ENCODE assay signal across 1 cellular context in genomic region chr5:1131726-1132125, GRCh38.
TF ChIP-seq lines count a peak whose summit lies in the region.

No MANE protein-coding gene starts in this region.

TF ChIP-seq in K562, 482 proteins besides CTCF, POLR2A, EP300 and RAD21 (continued from another document and continues in another):
- TF ChIP-seq BCL6 (CRISPR knock-in tag; IDR thresholded peaks at IDR 0.05) = 0 out of 2 replicates have a peak, but pooled peaks have one; percentile 14
- no peak for TF ChIP-seq EP400 (IDR thresholded peaks at IDR 0.05)
- TF ChIP-seq NCOA6 (IDR thresholded peaks at IDR 0.05) = no peak
- TF ChIP-seq ZBTB9 (CRISPR knock-in tag; IDR thresholded peaks at IDR 0.05) = peak; percentile 62; the same call in 1 of the 2 replicates
- TF ChIP-seq FIP1L1 (IDR thresholded peaks at IDR 0.05; ENCODE audit: low read depth, low read length, poor library complexity, severe bottlenecking) = no peak
- peak; percentile 1 for TF ChIP-seq RBBP5 (IDR thresholded peaks at IDR 0.05; ENCODE audit: borderline replicate concordance, insufficient read depth, low read length, poor library complexity, severe bottlenecking)
- TF ChIP-seq GTF2A2 (tag; IDR thresholded peaks at IDR 0.05) = peak; percentile 76
- no peak for TF ChIP-seq SNAPC5 (CRISPR knock-in tag; IDR thresholded peaks at IDR 0.05)
- no peak for TF ChIP-seq DPF2 (IDR thresholded peaks at IDR 0.05)
- TF ChIP-seq RB1 (IDR thresholded peaks at IDR 0.05; ENCODE audit: low read depth) = no peak
- peak; percentile 47; the same call in 1 of the 2 replicates for TF ChIP-seq IFI16 (CRISPR knock-in tag; IDR thresholded peaks at IDR 0.05)
- no peak for TF ChIP-seq ZNF324 (CRISPR knock-in tag; IDR thresholded peaks at IDR 0.05)
- no peak for TF ChIP-seq THRB (CRISPR knock-in tag; conservative IDR thresholded peaks at IDR 0.05)
- 0 out of 2 replicates have a peak, but pooled peaks have one; percentile 12 for TF ChIP-seq ZNF707 (CRISPR knock-in tag; conservative IDR thresholded peaks at IDR 0.05)
- peak; percentile 74; the same call in 1 of the 2 replicates for TF ChIP-seq ZBTB17 (CRISPR knock-in tag; IDR thresholded peaks at IDR 0.05)
- TF ChIP-seq ZFPM2 (CRISPR knock-in tag; IDR thresholded peaks at IDR 0.05) = peak; percentile 80; the same call in 1 of the 2 replicates
- TF ChIP-seq HDAC8 (tag; IDR thresholded peaks at IDR 0.05) = peak; percentile 95
- 0 out of 2 replicates have a peak, but pooled peaks have one; percentile 71 for TF ChIP-seq ZNF395 (CRISPR knock-in tag; IDR thresholded peaks at IDR 0.05)
- TF ChIP-seq ZC3H11A (IDR thresholded peaks at IDR 0.05; ENCODE audit: low read depth, low read length) = no peak
- peak; percentile 46; the same call in 1 of the 2 replicates for TF ChIP-seq TEAD2 (tag; IDR thresholded peaks at IDR 0.05)
- peak; percentile 61; the same call in 1 of the 2 replicates for TF ChIP-seq GTF2E2 (tag; IDR thresholded peaks at IDR 0.05)
- no peak for TF ChIP-seq DNMT1 (IDR thresholded peaks at IDR 0.05)
- TF ChIP-seq ZNF146 (CRISPR knock-in tag; IDR thresholded peaks at IDR 0.05; ENCODE audit: unreplicated experiment) = no peak
- peak; percentile 76 for TF ChIP-seq ETS2 (tag; IDR thresholded peaks at IDR 0.05; ENCODE audit: borderline replicate concordance, poor library complexity, severe bottlenecking)
- peak; percentile 65; the same call in 1 of the 2 replicates for TF ChIP-seq ZBTB34 (CRISPR knock-in tag; IDR thresholded peaks at IDR 0.05)
- TF ChIP-seq STAT6 (CRISPR knock-in tag; IDR thresholded peaks at IDR 0.05) = no peak
- TF ChIP-seq ZNF398 (CRISPR knock-in tag; IDR thresholded peaks at IDR 0.05) = peak; percentile 46; the same call in 1 of the 2 replicates
- TF ChIP-seq IRF2 (CRISPR knock-in tag; IDR thresholded peaks at IDR 0.05) = no peak
- TF ChIP-seq ZNF311 (CRISPR knock-in tag; IDR thresholded peaks at IDR 0.05) = peak; percentile 95
- TF ChIP-seq ZBTB8A (IDR thresholded peaks at IDR 0.05; ENCODE audit: partially characterized antibody) = no peak
- no peak for TF ChIP-seq MAZ (CRISPR knock-in tag; conservative IDR thresholded peaks at IDR 0.05 in 1 of 2, IDR thresholded peaks at IDR 0.05 in 1 of 2)
- TF ChIP-seq ILK (tag; IDR thresholded peaks at IDR 0.05; ENCODE audit: borderline replicate concordance, low read depth) = no peak
- no peak for TF ChIP-seq DACH1 (IDR thresholded peaks at IDR 0.05; ENCODE audit: partially characterized antibody)
- no peak for TF ChIP-seq ARNT (IDR thresholded peaks at IDR 0.05)
- TF ChIP-seq ZNF699 (CRISPR knock-in tag; IDR thresholded peaks at IDR 0.05; ENCODE audit: insufficient replicate concordance) = peak; percentile 61
- TF ChIP-seq PTTG1 (tag; IDR thresholded peaks at IDR 0.05; ENCODE audit: low read depth) = peak; percentile 92
- TF ChIP-seq ZBTB12 (CRISPR knock-in tag; IDR thresholded peaks at IDR 0.05) = peak; percentile 56
- peak; percentile 76 for TF ChIP-seq TAF7 (tag; IDR thresholded peaks at IDR 0.05)
- TF ChIP-seq HDAC2 (IDR thresholded peaks at IDR 0.05) = no peak
- TF ChIP-seq CREB5 (CRISPR knock-in tag; IDR thresholded peaks at IDR 0.05) = no peak
- TF ChIP-seq HMBOX1 (IDR thresholded peaks at IDR 0.05) = no peak
- no peak for TF ChIP-seq GATAD2A (IDR thresholded peaks at IDR 0.05)
- no peak for TF ChIP-seq MAX (CRISPR knock-in tag; IDR thresholded peaks at IDR 0.05)
- TF ChIP-seq HSF4 (CRISPR knock-in tag; IDR thresholded peaks at IDR 0.05; ENCODE audit: borderline replicate concordance) = peak; percentile 80; the same call in 1 of the 2 replicates
- TF ChIP-seq KAT7 (CRISPR knock-in tag; IDR thresholded peaks at IDR 0.05; ENCODE audit: borderline replicate concordance) = no peak
- no peak for TF ChIP-seq ZBTB26 (CRISPR knock-in tag; IDR thresholded peaks at IDR 0.05)
- no peak for TF ChIP-seq SRSF7 (optimal IDR thresholded peaks at IDR 0.05; ENCODE audit: low read depth, low read length)
- 0 out of 2 replicates have a peak, but pooled peaks have one; percentile 8 for TF ChIP-seq SMAD3 (CRISPR knock-in tag; conservative IDR thresholded peaks at IDR 0.05)
- TF ChIP-seq BRD4 (IDR thresholded peaks at IDR 0.05) = no peak
- peak; percentile 52; the same call in 1 of the 2 replicates for TF ChIP-seq ID3 (CRISPR knock-in tag; IDR thresholded peaks at IDR 0.05)
- peak; percentile 99 for TF ChIP-seq ID3 (tag; IDR thresholded peaks at IDR 0.05)
- 0 out of 2 replicates have a peak, but pooled peaks have one; percentile 45 for TF ChIP-seq PHB (CRISPR knock-in tag; IDR thresholded peaks at IDR 0.05)
